2 cellular contexts compared by ENCODE assay signal in the genomic region with DNA sequence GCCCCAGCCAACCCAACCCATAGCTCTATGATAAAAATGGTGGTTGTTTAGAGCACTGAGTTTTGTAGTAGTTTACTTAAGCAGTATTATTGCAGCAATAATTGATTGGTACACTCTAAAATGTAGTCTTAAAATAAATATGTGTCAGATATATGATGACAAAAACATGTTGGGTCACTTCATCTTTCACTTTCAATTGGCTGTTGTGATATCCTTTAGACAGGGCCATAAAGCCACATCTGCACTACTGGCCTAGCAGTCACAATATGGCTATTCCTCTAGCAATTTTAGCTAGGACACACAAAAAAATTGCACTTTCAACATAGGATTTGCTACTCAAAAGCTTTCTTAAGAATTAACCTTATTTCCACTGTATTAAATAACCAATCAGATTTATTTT.
TF ChIP-seq lines count a peak whose summit lies in the region.

No MANE protein-coding gene starts in this region.

TF ChIP-seq in GM12878, 131 proteins besides CTCF, POLR2A, EP300 and RAD21:
- TF ChIP-seq ESRRA (IDR thresholded peaks at IDR 0.05; ENCODE audit: low read length): no peak
- TF ChIP-seq ASH2L (IDR thresholded peaks at IDR 0.05; ENCODE audit: borderline replicate concordance, low read depth): no peak
- no peak for TF ChIP-seq SMARCA5 (IDR thresholded peaks at IDR 0.05)
- TF ChIP-seq DPF2 (IDR thresholded peaks at IDR 0.05): no peak
- TF ChIP-seq ZNF274 (IDR thresholded peaks at IDR 0.05; ENCODE audit: insufficient read depth, insufficient read length): no peak
- TF ChIP-seq YBX1 (IDR thresholded peaks at IDR 0.05): no peak
- TF ChIP-seq RAD51 (IDR thresholded peaks at IDR 0.05): no peak
- TF ChIP-seq GATAD2B (conservative IDR thresholded peaks at IDR 0.05; ENCODE audit: low read depth): no peak
- no peak for TF ChIP-seq MTA2 (IDR thresholded peaks at IDR 0.05; ENCODE audit: low read depth)
- TF ChIP-seq, protein P1, sequence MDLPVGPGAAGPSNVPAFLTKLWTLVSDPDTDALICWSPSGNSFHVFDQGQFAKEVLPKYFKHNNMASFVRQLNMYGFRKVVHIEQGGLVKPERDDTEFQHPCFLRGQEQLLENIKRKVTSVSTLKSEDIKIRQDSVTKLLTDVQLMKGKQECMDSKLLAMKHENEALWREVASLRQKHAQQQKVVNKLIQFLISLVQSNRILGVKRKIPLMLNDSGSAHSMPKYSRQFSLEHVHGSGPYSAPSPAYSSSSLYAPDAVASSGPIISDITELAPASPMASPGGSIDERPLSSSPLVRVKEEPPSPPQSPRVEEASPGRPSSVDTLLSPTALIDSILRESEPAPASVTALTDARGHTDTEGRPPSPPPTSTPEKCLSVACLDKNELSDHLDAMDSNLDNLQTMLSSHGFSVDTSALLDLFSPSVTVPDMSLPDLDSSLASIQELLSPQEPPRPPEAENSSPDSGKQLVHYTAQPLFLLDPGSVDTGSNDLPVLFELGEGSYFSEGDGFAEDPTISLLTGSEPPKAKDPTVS (IDR thresholded peaks at IDR 0.05; ENCODE audit: low read depth, low read length): no peak

TF ChIP-seq in SK-N-SH, 30 proteins besides CTCF, POLR2A, EP300 and RAD21:
- TF ChIP-seq TEAD4 (IDR thresholded peaks at IDR 0.05; ENCODE audit: borderline replicate concordance, insufficient read depth): no peak
- TF ChIP-seq MXI1 (IDR thresholded peaks at IDR 0.05; ENCODE audit: low read depth, low read length): no peak
- no peak for TF ChIP-seq JUND (IDR thresholded peaks at IDR 0.05)
- no peak for TF ChIP-seq TAF1 (IDR thresholded peaks at IDR 0.05; ENCODE audit: borderline replicate concordance, low read depth, low read length)
- no peak for TF ChIP-seq YY1 (IDR thresholded peaks at IDR 0.05; ENCODE audit: low read depth)
- TF ChIP-seq FOSL2 (IDR thresholded peaks at IDR 0.05; ENCODE audit: borderline replicate concordance, low read depth): no peak
- TF ChIP-seq, protein P2, sequence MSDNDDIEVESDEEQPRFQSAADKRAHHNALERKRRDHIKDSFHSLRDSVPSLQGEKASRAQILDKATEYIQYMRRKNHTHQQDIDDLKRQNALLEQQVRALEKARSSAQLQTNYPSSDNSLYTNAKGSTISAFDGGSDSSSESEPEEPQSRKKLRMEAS (IDR thresholded peaks at IDR 0.05; ENCODE audit: low read depth): no peak
- TF ChIP-seq GATA2 (CRISPR knock-in tag; IDR thresholded peaks at IDR 0.05): no peak
- no peak for TF ChIP-seq SIN3A (IDR thresholded peaks at IDR 0.05; ENCODE audit: borderline replicate concordance, low read depth, low read length)
- TF ChIP-seq TCF12 (IDR thresholded peaks at IDR 0.05): no peak
- TF ChIP-seq, protein P3, sequence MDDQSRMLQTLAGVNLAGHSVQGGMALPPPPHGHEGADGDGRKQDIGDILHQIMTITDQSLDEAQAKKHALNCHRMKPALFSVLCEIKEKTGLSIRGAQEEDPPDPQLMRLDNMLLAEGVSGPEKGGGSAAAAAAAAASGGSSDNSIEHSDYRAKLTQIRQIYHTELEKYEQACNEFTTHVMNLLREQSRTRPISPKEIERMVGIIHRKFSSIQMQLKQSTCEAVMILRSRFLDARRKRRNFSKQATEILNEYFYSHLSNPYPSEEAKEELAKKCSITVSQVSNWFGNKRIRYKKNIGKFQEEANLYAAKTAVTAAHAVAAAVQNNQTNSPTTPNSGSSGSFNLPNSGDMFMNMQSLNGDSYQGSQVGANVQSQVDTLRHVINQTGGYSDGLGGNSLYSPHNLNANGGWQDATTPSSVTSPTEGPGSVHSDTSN (IDR thresholded peaks at IDR 0.05): no peak
- no peak for TF ChIP-seq GABPA (IDR thresholded peaks at IDR 0.05; ENCODE audit: low read depth)
- TF ChIP-seq, protein P4, sequence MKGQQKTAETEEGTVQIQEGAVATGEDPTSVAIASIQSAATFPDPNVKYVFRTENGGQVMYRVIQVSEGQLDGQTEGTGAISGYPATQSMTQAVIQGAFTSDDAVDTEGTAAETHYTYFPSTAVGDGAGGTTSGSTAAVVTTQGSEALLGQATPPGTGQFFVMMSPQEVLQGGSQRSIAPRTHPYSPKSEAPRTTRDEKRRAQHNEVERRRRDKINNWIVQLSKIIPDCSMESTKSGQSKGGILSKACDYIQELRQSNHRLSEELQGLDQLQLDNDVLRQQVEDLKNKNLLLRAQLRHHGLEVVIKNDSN (IDR thresholded peaks at IDR 0.05; ENCODE audit: borderline replicate concordance, low read depth): no peak
- TF ChIP-seq RFX5 (IDR thresholded peaks at IDR 0.05; ENCODE audit: low read length): no peak
- TF ChIP-seq ELF1 (IDR thresholded peaks at IDR 0.05): no peak
- TF ChIP-seq, protein P5, sequence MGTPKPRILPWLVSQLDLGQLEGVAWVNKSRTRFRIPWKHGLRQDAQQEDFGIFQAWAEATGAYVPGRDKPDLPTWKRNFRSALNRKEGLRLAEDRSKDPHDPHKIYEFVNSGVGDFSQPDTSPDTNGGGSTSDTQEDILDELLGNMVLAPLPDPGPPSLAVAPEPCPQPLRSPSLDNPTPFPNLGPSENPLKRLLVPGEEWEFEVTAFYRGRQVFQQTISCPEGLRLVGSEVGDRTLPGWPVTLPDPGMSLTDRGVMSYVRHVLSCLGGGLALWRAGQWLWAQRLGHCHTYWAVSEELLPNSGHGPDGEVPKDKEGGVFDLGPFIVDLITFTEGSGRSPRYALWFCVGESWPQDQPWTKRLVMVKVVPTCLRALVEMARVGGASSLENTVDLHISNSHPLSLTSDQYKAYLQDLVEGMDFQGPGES (IDR thresholded peaks at IDR 0.05; ENCODE audit: low read depth, low read length): no peak
- TF ChIP-seq RCOR1 (IDR thresholded peaks at IDR 0.05; ENCODE audit: low read length): no peak
- TF ChIP-seq, protein P6, sequence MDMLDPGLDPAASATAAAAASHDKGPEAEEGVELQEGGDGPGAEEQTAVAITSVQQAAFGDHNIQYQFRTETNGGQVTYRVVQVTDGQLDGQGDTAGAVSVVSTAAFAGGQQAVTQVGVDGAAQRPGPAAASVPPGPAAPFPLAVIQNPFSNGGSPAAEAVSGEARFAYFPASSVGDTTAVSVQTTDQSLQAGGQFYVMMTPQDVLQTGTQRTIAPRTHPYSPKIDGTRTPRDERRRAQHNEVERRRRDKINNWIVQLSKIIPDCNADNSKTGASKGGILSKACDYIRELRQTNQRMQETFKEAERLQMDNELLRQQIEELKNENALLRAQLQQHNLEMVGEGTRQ (IDR thresholded peaks at IDR 0.05; ENCODE audit: borderline replicate concordance, low read depth, low read length): no peak
- TF ChIP-seq, protein P7, sequence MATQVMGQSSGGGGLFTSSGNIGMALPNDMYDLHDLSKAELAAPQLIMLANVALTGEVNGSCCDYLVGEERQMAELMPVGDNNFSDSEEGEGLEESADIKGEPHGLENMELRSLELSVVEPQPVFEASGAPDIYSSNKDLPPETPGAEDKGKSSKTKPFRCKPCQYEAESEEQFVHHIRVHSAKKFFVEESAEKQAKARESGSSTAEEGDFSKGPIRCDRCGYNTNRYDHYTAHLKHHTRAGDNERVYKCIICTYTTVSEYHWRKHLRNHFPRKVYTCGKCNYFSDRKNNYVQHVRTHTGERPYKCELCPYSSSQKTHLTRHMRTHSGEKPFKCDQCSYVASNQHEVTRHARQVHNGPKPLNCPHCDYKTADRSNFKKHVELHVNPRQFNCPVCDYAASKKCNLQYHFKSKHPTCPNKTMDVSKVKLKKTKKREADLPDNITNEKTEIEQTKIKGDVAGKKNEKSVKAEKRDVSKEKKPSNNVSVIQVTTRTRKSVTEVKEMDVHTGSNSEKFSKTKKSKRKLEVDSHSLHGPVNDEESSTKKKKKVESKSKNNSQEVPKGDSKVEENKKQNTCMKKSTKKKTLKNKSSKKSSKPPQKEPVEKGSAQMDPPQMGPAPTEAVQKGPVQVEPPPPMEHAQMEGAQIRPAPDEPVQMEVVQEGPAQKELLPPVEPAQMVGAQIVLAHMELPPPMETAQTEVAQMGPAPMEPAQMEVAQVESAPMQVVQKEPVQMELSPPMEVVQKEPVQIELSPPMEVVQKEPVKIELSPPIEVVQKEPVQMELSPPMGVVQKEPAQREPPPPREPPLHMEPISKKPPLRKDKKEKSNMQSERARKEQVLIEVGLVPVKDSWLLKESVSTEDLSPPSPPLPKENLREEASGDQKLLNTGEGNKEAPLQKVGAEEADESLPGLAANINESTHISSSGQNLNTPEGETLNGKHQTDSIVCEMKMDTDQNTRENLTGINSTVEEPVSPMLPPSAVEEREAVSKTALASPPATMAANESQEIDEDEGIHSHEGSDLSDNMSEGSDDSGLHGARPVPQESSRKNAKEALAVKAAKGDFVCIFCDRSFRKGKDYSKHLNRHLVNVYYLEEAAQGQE (IDR thresholded peaks at IDR 0.05; ENCODE audit: low read depth, low read length): no peak
- TF ChIP-seq RXRA (IDR thresholded peaks at IDR 0.05; ENCODE audit: borderline replicate concordance, low read depth): no peak
